ENCODE assay signal across 1 cellular context in genomic region chr12:32016680-32017482, GRCh38.
TF ChIP-seq lines count a peak whose summit lies in the region.

No MANE protein-coding gene starts in this region.

TF ChIP-seq in H1, 55 proteins besides CTCF, POLR2A, EP300 and RAD21 (continued from another document):
- TF ChIP-seq CHD7 (IDR thresholded peaks at IDR 0.05; ENCODE audit: insufficient replicate concordance, low read length) (peak; percentile 78), E2F6 (IDR thresholded peaks at IDR 0.05) (no peak), HDAC2 (IDR thresholded peaks at IDR 0.05; ENCODE audit: borderline replicate concordance in 1 of 2, low read depth in 2 of 2, low read length in 2 of 2) (0 out of 4 replicates have a peak, but pooled peaks of 1 of the 2 experiments have one; percentile 27), EGR1 (IDR thresholded peaks at IDR 0.05; ENCODE audit: borderline replicate concordance, low read depth, low read length) (no peak), POU5F1 (IDR thresholded peaks at IDR 0.05; ENCODE audit: low read depth, low read length) (0 out of 2 replicates have a peak, but pooled peaks have one; percentile 6), TCF12 (IDR thresholded peaks at IDR 0.05; ENCODE audit: low read depth, low read length) (peak; percentile 78; the same call in 1 of the 2 replicates), NANOG (IDR thresholded peaks at IDR 0.05; ENCODE audit: insufficient read depth, low read depth, low read length, poor library complexity, severe bottlenecking) (peak; percentile 31)
